In genomic region chr6:162728177-162728571, GRCh38 we compare ENCODE assay signal across 8 cellular contexts. TPM values are rescaled to one million over a fixed set of nuclear protein-coding genes. Genes with fewer than 3 reads are reported as not detected.
A peak's percentile ranks its signal among the peaks of the same experiment; 100 is the strongest.
DNase-seq lines count a peak whose midpoint lies in the region; ATAC-seq, FAIRE-seq and TF ChIP-seq lines count a peak whose summit lies in the region.

No MANE protein-coding gene starts in this region.

- no peak overlapping the region for H3K9ac ChIP-seq in K562 (ENCODE audit: insufficient read depth in 1 of 2, low read depth in 2 of 2, low read length in 2 of 2)

- no peak for TF ChIP-seq EP300 in K562 (IDR thresholded peaks at IDR 0.05; ENCODE audit: low read length)
- no peak for TF ChIP-seq EP300 in transverse colon (IDR thresholded peaks at IDR 0.05; ENCODE audit: low read depth)

- H4K20me1 ChIP-seq in K562 (replicated peaks; ENCODE audit: control insufficient read depth, insufficient read depth, low read length) = no peaks in the 10 kb centered on the region

- peak overlapping the region; percentile 93 for H3K27ac Mint-ChIP-seq in mesothelial cell of epicardium

- 40% methylated on average over 6 of the region's 7 CpGs for WGBS in K562 (ENCODE audit: insufficient coverage, low coverage, missing lambda C conversion rate)
- WGBS in transverse colon (ENCODE audit: low coverage in 1 of 2), 2 donors = 29% methylated on average over 6 of the region's 7 CpGs; no CpG with 5 or more reads in 1 of the 2 donors

- POLR2A ChIA-PET in K562 (lab: Yijun Ruan, JAX) = interaction anchor here (0.6 kb wide), 2 partner anchors 9 to 1296 kb away, joined by 3 to 5 read pairs; no protein-coding TSS in a partner anchor

- H3K27ac ChIP-seq in K562 (ENCODE audit: extremely low read depth, low read depth, low read length) = no peak overlapping the region
- peak overlapping the region; percentile 61 to 93 (median 92) for H3K27ac ChIP-seq in transverse colon

- FAIRE-seq in K562 (lab: Jason Lieb, UNC) = no peak

- no peaks in the 10 kb centered on the region for H3K36me3 ChIP-seq in K562 (ENCODE audit: control insufficient read depth, insufficient read depth, low read length)
- no peaks in the 10 kb centered on the region for H3K36me3 ChIP-seq in transverse colon

- no peaks in the 10 kb centered on the region for H3K27me3 Mint-ChIP-seq in activated T-cell treated with anti-CD3 and anti-CD28 coated beads, Interleukin-2, amount 50 U/mL, for 4 hours (ENCODE audit: low read depth)
- H3K27me3 Mint-ChIP-seq in mesothelial cell of epicardium (ENCODE audit: low read depth) = peaks cover 2% of the 10 kb centered on the region

- no peak for ATAC-seq in activated T-cell treated with anti-CD3 and anti-CD28 coated beads, Interleukin-2, amount 50 U/mL, for 4 hours
- ATAC-seq in K562 (no peak), GM18858 (IDR thresholded peaks at IDR 0.05; ENCODE audit: unreplicated experiment) (no peak)

- no TSS peak for BruUV-seq in K562 (replicated peaks; lab: Mats Ljungman, UMichigan)

- no peak for TF ChIP-seq RAD21 in K562 (CRISPR knock-in tag; conservative IDR thresholded peaks at IDR 0.05 in 1 of 2, IDR thresholded peaks at IDR 0.05 in 1 of 2)

- peak overlapping the region; percentile 91 for H3K4me3 Mint-ChIP-seq in activated T-cell treated with anti-CD3 and anti-CD28 coated beads, Interleukin-2, amount 50 U/mL, for 4 hours
- H3K4me3 Mint-ChIP-seq in mesothelial cell of epicardium = peak overlapping the region; percentile 93

- TF ChIP-seq CTCF in K562 (IDR thresholded peaks at IDR 0.05 in 2 of 3, conservative IDR thresholded peaks at IDR 0.05 in 1 of 3; ENCODE audit: insufficient read depth in 2 of 3, low read depth in 1 of 3, low read length in 3 of 3) (no peak), mesothelial cell of epicardium (IDR thresholded peaks at IDR 0.05; ENCODE audit: unreplicated experiment) (no peak), transverse colon (IDR thresholded peaks at IDR 0.05) (no peak)

- intact Hi-C loops in K562 (cut with micrococcal nuclease) = no loop called here
- intact Hi-C loops in transverse colon (cut with DNase I; ENCODE audit: low total_unique reads) = no loop called here

- H3K9me1 ChIP-seq in K562 (ENCODE audit: control insufficient read depth, insufficient read depth, low read length) = no peaks in the 10 kb centered on the region

- CTCF ChIA-PET in K562 (lab: Yijun Ruan, JAX; ENCODE audit: low intra/inter-chr PET ratio) = no interaction called here

- H3K27me3 ChIP-seq in K562 (ENCODE audit: control insufficient read depth in 2 of 2, insufficient read depth in 2 of 2, low read length in 2 of 2) (no peaks in the 10 kb centered on the region), transverse colon (no peaks in the 10 kb centered on the region)

- TF ChIP-seq POLR2A in K562 (conservative IDR thresholded peaks at IDR 0.05) = no peak
- TF ChIP-seq POLR2A in transverse colon (IDR thresholded peaks at IDR 0.05) = no peak

- no peak overlapping the region for H3K4me3 ChIP-seq in K562
- peak overlapping the region in 3 of 4 donors; percentile 77 to 95 (median 86) for H3K4me3 ChIP-seq in transverse colon

- H3K79me2 ChIP-seq in K562 (ENCODE audit: control insufficient read depth, insufficient read depth, low read length) = no peaks in the 10 kb centered on the region

- no peak for DNase-seq in activated T-cell treated with anti-CD3 and anti-CD28 coated beads, Interleukin-2, amount 50 U/mL, for 4 hours
- no peak for DNase-seq in activated T-cell treated with anti-CD3 and anti-CD28 coated beads for 4 hours
- no peak for DNase-seq in K562 (ENCODE audit: extremely low read depth in 1 of 4, low spot score in 3 of 4)
- no peak for DNase-seq in mesothelial cell of epicardium (ENCODE audit: low spot score in 2 of 2, unreplicated experiment in 2 of 2)
- DNase-seq in transverse colon = no peak
- no peak for DNase-seq in NCI-H2029 treated with DMSO at 0.1 percent for 48 hours (lab: John Stamatoyannopoulos, UW)
- no peak for DNase-seq in HK-2 (ENCODE audit: unreplicated experiment)

- no peaks in the 10 kb centered on the region for H3K9me3 Mint-ChIP-seq in activated T-cell treated with anti-CD3 and anti-CD28 coated beads, Interleukin-2, amount 50 U/mL, for 4 hours
- peaks cover 6% of the 10 kb centered on the region for H3K9me3 Mint-ChIP-seq in mesothelial cell of epicardium

- no peak overlapping the region; the same call in 1 of the 2 replicates for H3K4me2 ChIP-seq in K562 (ENCODE audit: insufficient read depth, low read length)

- peaks cover 0 to 13% of the 10 kb centered on the region in 2 experiments; a peak in 3 of 5 replicates for H3K4me1 ChIP-seq in K562 (replicated peaks in 1 of 2; ENCODE audit: control insufficient read depth in 2 of 2, insufficient read depth in 2 of 2, low read length in 2 of 2)
- peaks cover 0 to 30% (median 11%) of the 10 kb centered on the region in 4 donors for H3K4me1 ChIP-seq in transverse colon

- H3K9me3 ChIP-seq in K562 (replicated peaks; ENCODE audit: control insufficient read depth, insufficient read depth, low read depth, low read length) (no peaks in the 10 kb centered on the region), transverse colon (no peaks in the 10 kb centered on the region)

- in situ Hi-C loops in K562 (cut with MboI) = no loop called here
- in situ Hi-C loops in transverse colon (cut with MboI; ENCODE audit: low pct_ligation_motif_present in 1 of 4, low pct_unique_long_range_greater_than_20kb in 1 of 4, low sequenced_read_pairs in 3 of 4) = loop anchor here in 1 of 4 donors (25.0 kb wide), 1 partner anchor 1316 kb away; no protein-coding TSS in a partner anchor

- H3K4me1 Mint-ChIP-seq in activated T-cell treated with anti-CD3 and anti-CD28 coated beads, Interleukin-2, amount 50 U/mL, for 4 hours (ENCODE audit: low read depth) = peaks cover 14% of the 10 kb centered on the region
- H3K4me1 Mint-ChIP-seq in mesothelial cell of epicardium = peaks cover 8% of the 10 kb centered on the region

- no peaks in the 10 kb centered on the region for H3K36me3 Mint-ChIP-seq in activated T-cell treated with anti-CD3 and anti-CD28 coated beads, Interleukin-2, amount 50 U/mL, for 4 hours (ENCODE audit: insufficient read depth)
- no peaks in the 10 kb centered on the region for H3K36me3 Mint-ChIP-seq in mesothelial cell of epicardium

- H2AFZ ChIP-seq in K562 (ENCODE audit: low read depth, low read length) = peak overlapping the region; percentile 71

TF ChIP-seq in K562, 482 proteins besides CTCF, POLR2A, EP300 and RAD21:
- TF ChIP-seq LCOR (CRISPR knock-in tag; IDR thresholded peaks at IDR 0.05) (no peak), FOXK1 (CRISPR knock-in tag; IDR thresholded peaks at IDR 0.05; ENCODE audit: borderline replicate concordance) (0 out of 2 replicates have a peak, but pooled peaks have one; percentile 28)

RNA-seq across cellular contexts. Expression of gene PACRG, which starts 0.4 kb away (rescaled TPM):
- not detected for total RNA-seq in activated T-cell treated with anti-CD3 and anti-CD28 coated beads, Interleukin-2, amount 50 U/mL, for 4 hours
- not detected in 2 replicates for total RNA-seq in K562 (2011; cell fraction: chromatin; rRNA removed; ENCODE audit: low replicate concordance)
- total RNA-seq in K562 (2011; cell fraction: nucleolus; rRNA removed) = not detected in 2 replicates
- not detected in 2 replicates for total RNA-seq in K562 (2011; cell fraction: nucleoplasm; rRNA removed)
- total RNA-seq in K562 (2014; rRNA removed) (not detected in 2 replicates), K562 (2014; rRNA removed; fragmentation: Illumina TruSeq; extraction: Trizol) (not detected in 2 replicates), K562 (2015; rRNA removed; fragmentation: Illumina TruSeq; extraction: Trizol) (not detected in 2 replicates), K562 (2021) (not detected in 2 replicates), mesothelial cell of epicardium (1.6 to 1.9 TPM (median 1.7 TPM) in 3 replicates), transverse colon (10 to 100 TPM in 1 of 4 donors, 1 to 10 TPM in 2, not detected in 1; 1.2 to 13.8 (median 1.4) TPM)
- polyA plus RNA-seq in K562 (2011; rRNA removed) (not detected in 2 replicates), K562 (2014; fragmentation: Illumina TruSeq; extraction: Trizol) (not detected in 2 replicates), K562 (2014; fragmentation: Nextera tagmentation; extraction: Ambion mirVana) (not detected), K562 (2014; rRNA removed) (0.04 TPM in 1 of 2 replicates, not detected in the other)
- polyA plus RNA-seq in K562 (2011; cell fraction: cytosol; rRNA removed) = 0.04 TPM in 1 of 2 replicates, not detected in the other
- polyA plus RNA-seq in K562 (2011; cell fraction: nucleus; rRNA removed) = not detected in 2 replicates
- not detected in 2 replicates for polyA plus RNA-seq in K562 (2012)
- 0.15 TPM in 1 of 2 replicates, not detected in the other for polyA minus RNA-seq in K562 (2011; rRNA and poly(A)+ RNA removed)
- not detected in 2 replicates for polyA minus RNA-seq in K562 (2011; cell fraction: cytosol; rRNA and poly(A)+ RNA removed)
- not detected in 2 replicates for polyA minus RNA-seq in K562 (2011; cell fraction: nucleus; rRNA and poly(A)+ RNA removed)

RNA-seq across cellular contexts. Expression of gene PRKN, which starts 0.6 kb away (rescaled TPM):
- total RNA-seq in activated T-cell treated with anti-CD3 and anti-CD28 coated beads, Interleukin-2, amount 50 U/mL, for 4 hours = under 1 TPM in 2 of 3 donors, not detected in 1; 0.05 to 0.13 TPM
- 3.5 and 6.2 TPM in 2 replicates for total RNA-seq in K562 (2011; cell fraction: chromatin; rRNA removed; ENCODE audit: low replicate concordance)
- 2.3 and 3.3 TPM in 2 replicates for total RNA-seq in K562 (2011; cell fraction: nucleolus; rRNA removed)
- total RNA-seq in K562 (2011; cell fraction: nucleoplasm; rRNA removed) = 2.5 and 10.8 TPM in 2 replicates
- total RNA-seq in K562 (2014; rRNA removed) = 0.05 TPM in 1 of 2 replicates, not detected in the other
- not detected in 2 replicates for total RNA-seq in K562 (2014; rRNA removed; fragmentation: Illumina TruSeq; extraction: Trizol)
- total RNA-seq in K562 (2015; rRNA removed; fragmentation: Illumina TruSeq; extraction: Trizol) = 0.22 and 1.7 TPM in 2 replicates
- 0.24 TPM in 1 of 2 replicates, not detected in the other for total RNA-seq in K562 (2021)
- 0.89 and 0.96 TPM in 2 replicates for polyA plus RNA-seq in K562 (2011; rRNA removed)
- 0.07 and 0.34 TPM in 2 replicates for polyA plus RNA-seq in K562 (2011; cell fraction: cytosol; rRNA removed)
- polyA plus RNA-seq in K562 (2011; cell fraction: nucleus; rRNA removed) = 0.33 and 1.1 TPM in 2 replicates
- 0.13 and 0.78 TPM in 2 replicates for polyA plus RNA-seq in K562 (2012)
- 0.03 and 0.06 TPM in 2 replicates for polyA plus RNA-seq in K562 (2014; fragmentation: Illumina TruSeq; extraction: Trizol)
- under 1 TPM in 1 of 2 experiments, not detected in 1; 0.15 TPM for polyA plus RNA-seq in K562 (2014; fragmentation: Nextera tagmentation; extraction: Ambion mirVana)
- polyA plus RNA-seq in K562 (2014; rRNA removed) = 0.05 and 0.08 TPM in 2 replicates
- 1.2 and 1.7 TPM in 2 replicates for polyA minus RNA-seq in K562 (2011; rRNA and poly(A)+ RNA removed)
- polyA minus RNA-seq in K562 (2011; cell fraction: cytosol; rRNA and poly(A)+ RNA removed) = not detected in 2 replicates
- 3.6 and 6.0 TPM in 2 replicates for polyA minus RNA-seq in K562 (2011; cell fraction: nucleus; rRNA and poly(A)+ RNA removed)
- 6.8 to 8.0 TPM (median 7.6 TPM) in 3 replicates for total RNA-seq in mesothelial cell of epicardium
- 10 to 100 TPM in 1 of 4 donors, 1 to 10 TPM in 3; 4.5 to 12.3 (median 9.0) TPM for total RNA-seq in transverse colon
